In genomic region chr3:129440648-129441190, GRCh38 we compare ENCODE assay signal across 8 cellular contexts. TPM values are rescaled to one million over a fixed set of nuclear protein-coding genes. Genes with fewer than 3 reads are reported as not detected.
DNase-seq lines count a peak whose midpoint lies in the region; ATAC-seq, FAIRE-seq and TF ChIP-seq lines count a peak whose summit lies in the region.

No MANE protein-coding gene starts in this region.

- H3K27ac Mint-ChIP-seq in endothelial cell (ENCODE audit: unreplicated experiment) = peak overlapping the region; percentile 94

- no peaks in the 10 kb centered on the region for H3K9me3 ChIP-seq in ES-I3 (ENCODE audit: control insufficient read depth, insufficient read depth, low read length)
- no peaks in the 10 kb centered on the region for H3K9me3 ChIP-seq in pancreas

- FAIRE-seq in pancreas (lab: Jason Lieb, UNC) = no peak

- peak overlapping the region; percentile 65 to 90 (median 80) for H3K4me3 ChIP-seq in pancreas

- ATAC-seq in pancreas (no peak), GM18502 (IDR thresholded peaks at IDR 0.05; ENCODE audit: poor library complexity, unreplicated experiment) (no peak)

- peaks cover 47% of the 10 kb centered on the region for H3K4me1 Mint-ChIP-seq in endothelial cell (ENCODE audit: unreplicated experiment)

- peaks cover 17% of the 10 kb centered on the region for H3K36me3 Mint-ChIP-seq in endothelial cell (ENCODE audit: low read depth, unreplicated experiment)

- no peaks in the 10 kb centered on the region for H3K27me3 Mint-ChIP-seq in endothelial cell (ENCODE audit: unreplicated experiment)

- H3K9ac ChIP-seq in ES-I3 (ENCODE audit: low read depth, low read length) = peak overlapping the region; percentile 98

- DNase-seq in NCI-H69 (lab: John Stamatoyannopoulos, UW) = peak; percentile 18
- DNase-seq in endothelial cell (ENCODE audit: low spot score) = no peak
- DNase-seq in pancreas = no peak
- DNase-seq in COLO668 (lab: John Stamatoyannopoulos, UW; ENCODE audit: unreplicated experiment) = no peak
- DNase-seq in NCI-H2196 (lab: John Stamatoyannopoulos, UW; ENCODE audit: unreplicated experiment) = no peak
- DNase-seq in OCI-M2 (lab: John Stamatoyannopoulos, UW; ENCODE audit: unreplicated experiment) = no peak

- 3 to 4% methylated on average over 7 of the region's 7 CpGs for WGBS in pancreas, 2 donors

- H3K4me1 ChIP-seq in ES-I3 (ENCODE audit: insufficient read depth, low read length) = peaks cover 15% of the 10 kb centered on the region
- H3K4me1 ChIP-seq in pancreas = peaks cover 34 to 62% (median 52%) of the 10 kb centered on the region in 3 donors

- H3K36me3 ChIP-seq in ES-I3 (ENCODE audit: insufficient read depth, low read length) = peaks cover 17% of the 10 kb centered on the region
- H3K36me3 ChIP-seq in pancreas = peaks cover 0 to 5% (median 0%) of the 10 kb centered on the region in 3 donors

- H3K27ac ChIP-seq in pancreas = peak overlapping the region; percentile 67 to 93 (median 86)

- no peaks in the 10 kb centered on the region for H3K27me3 ChIP-seq in pancreas

- intact Hi-C loops in pancreas (cut with DNase I) = no loop called here

- H3K4me3 Mint-ChIP-seq in endothelial cell (ENCODE audit: unreplicated experiment) = peak overlapping the region; percentile 98

- TF ChIP-seq CTCF in endothelial cell (IDR thresholded peaks at IDR 0.05; ENCODE audit: unreplicated experiment) (no peak), pancreas (IDR thresholded peaks at IDR 0.05) (no peak)

- no peaks in the 10 kb centered on the region for H3K9me3 Mint-ChIP-seq in endothelial cell (ENCODE audit: unreplicated experiment)

RNA-seq across cellular contexts. Expression of gene IFT122, which starts 0.7 kb away (rescaled TPM):
- total RNA-seq in endothelial cell (ENCODE audit: unreplicated experiment) (25.1 TPM), pancreas (10 to 100 TPM; 15.3 to 25.6 (median 20.9) TPM)
- 10 to 100 TPM; 19.8 to 37.1 TPM for polyA plus RNA-seq in pancreas

RNA-seq across cellular contexts. Expression of gene MBD4, which starts 1.0 kb away (rescaled TPM):
- total RNA-seq in endothelial cell (ENCODE audit: unreplicated experiment) = 30.6 TPM
- 10 to 100 TPM; 11.8 to 19.7 (median 15.0) TPM for total RNA-seq in pancreas
- polyA plus RNA-seq in pancreas = 10 to 100 TPM in 1 of 2 donors, 1 to 10 TPM in 1; 8.4 to 16.0 TPM

RNA-seq across cellular contexts. Expression of gene EFCAB12, which starts 12.3 kb away (rescaled TPM):
- total RNA-seq in endothelial cell (ENCODE audit: unreplicated experiment) (0.21 TPM), pancreas (under 1 TPM; 0.43 to 0.95 (median 0.79) TPM)
- polyA plus RNA-seq in pancreas = 1 to 10 TPM; 1.7 to 2.0 TPM
